In genomic region chr6:33313709-33314514, GRCh38 we compare ENCODE assay signal across 1 cellular context.
A peak's percentile ranks its signal among the peaks of the same experiment; 100 is the strongest.
TF ChIP-seq lines count a peak whose summit lies in the region.

Gene TAPBP, minus strand, starts transcription at chr6:33314078. Its CDS starts 37 bp downstream, at chr6:33314041.

TF ChIP-seq in HepG2, 621 proteins besides CTCF, POLR2A, EP300 and RAD21 (continued from another document and continues in another):
- no peak for TF ChIP-seq ZBTB46 (CRISPR knock-in tag; IDR thresholded peaks at IDR 0.05; ENCODE audit: borderline replicate concordance)
- no peak for TF ChIP-seq RFX5 (IDR thresholded peaks at IDR 0.05; ENCODE audit: low read depth, low read length)
- peak; percentile 78 for TF ChIP-seq RBFOX2 (IDR thresholded peaks at IDR 0.05; ENCODE audit: low read depth, low read length)
- no peak for TF ChIP-seq ZBTB49 (CRISPR knock-in tag; IDR thresholded peaks at IDR 0.05; ENCODE audit: borderline replicate concordance)
- 0 out of 2 replicates have a peak, but pooled peaks have one; percentile 42 for TF ChIP-seq ZFP90 (CRISPR knock-in tag; IDR thresholded peaks at IDR 0.05; ENCODE audit: borderline replicate concordance)
- TF ChIP-seq ZNF576 (CRISPR knock-in tag; IDR thresholded peaks at IDR 0.05): no peak
- no peak for TF ChIP-seq ZUFSP (CRISPR knock-in tag; IDR thresholded peaks at IDR 0.05; ENCODE audit: borderline replicate concordance)
- 0 out of 2 replicates have a peak, but pooled peaks have one; percentile 16 for TF ChIP-seq FOXC1 (CRISPR knock-in tag; IDR thresholded peaks at IDR 0.05; ENCODE audit: borderline replicate concordance)
- 0 out of 2 replicates have a peak, but pooled peaks have one; percentile 63 for TF ChIP-seq WIZ (CRISPR knock-in tag; IDR thresholded peaks at IDR 0.05)
- no peak for TF ChIP-seq POGZ (CRISPR knock-in tag; IDR thresholded peaks at IDR 0.05)
- peak; percentile 81 for TF ChIP-seq NRL (CRISPR knock-in tag; IDR thresholded peaks at IDR 0.05; ENCODE audit: borderline replicate concordance)
- no peak for TF ChIP-seq ZNF30 (CRISPR knock-in tag; IDR thresholded peaks at IDR 0.05)
- no peak for TF ChIP-seq PRPF4 (IDR thresholded peaks at IDR 0.05; ENCODE audit: low read depth, low read length, poor library complexity, severe bottlenecking)
- TF ChIP-seq POLR2AphosphoS5 (IDR thresholded peaks at IDR 0.05; ENCODE audit: low read depth, low read length): peak; percentile 50; the same call in 1 of the 2 replicates
- peak; percentile 44 for TF ChIP-seq IKZF5 (CRISPR knock-in tag; IDR thresholded peaks at IDR 0.05)
- TF ChIP-seq STAT6 (CRISPR knock-in tag; IDR thresholded peaks at IDR 0.05; ENCODE audit: borderline replicate concordance): 0 out of 2 replicates have a peak, but pooled peaks have one; percentile 14
- TF ChIP-seq MXI1 (IDR thresholded peaks at IDR 0.05; ENCODE audit: borderline replicate concordance, low read depth, low read length): peak; percentile 39; the same call in 1 of the 3 replicates
- 0 out of 2 replicates have a peak, but pooled peaks have one; percentile 44 for TF ChIP-seq HINFP (CRISPR knock-in tag; IDR thresholded peaks at IDR 0.05; ENCODE audit: low read depth)
- 0 out of 2 replicates have a peak, but pooled peaks have one; percentile 4 for TF ChIP-seq ZNF12 (CRISPR knock-in tag; IDR thresholded peaks at IDR 0.05)
- no peak for TF ChIP-seq ZNF562 (CRISPR knock-in tag; IDR thresholded peaks at IDR 0.05; ENCODE audit: borderline replicate concordance)
- peak; percentile 21; the same call in 1 of the 2 replicates for TF ChIP-seq CAMTA2 (CRISPR knock-in tag; IDR thresholded peaks at IDR 0.05; ENCODE audit: borderline replicate concordance)
- no peak for TF ChIP-seq AKNA (CRISPR knock-in tag; IDR thresholded peaks at IDR 0.05; ENCODE audit: borderline replicate concordance)
- TF ChIP-seq ZNF276 (CRISPR knock-in tag; IDR thresholded peaks at IDR 0.05; ENCODE audit: low read depth): no peak; the same call in 1 of the 2 replicates
- peak; percentile 87 for TF ChIP-seq ZFY (CRISPR knock-in tag; IDR thresholded peaks at IDR 0.05)
- peak; percentile 48; the same call in 1 of the 2 replicates for TF ChIP-seq NCOA2 (CRISPR knock-in tag; IDR thresholded peaks at IDR 0.05)
- peak; percentile 76; the same call in 1 of the 2 replicates for TF ChIP-seq ZFYVE20 (CRISPR knock-in tag; IDR thresholded peaks at IDR 0.05; ENCODE audit: borderline replicate concordance, low read depth)
- peak; percentile 76; the same call in 1 of the 2 replicates for TF ChIP-seq POLR2G (IDR thresholded peaks at IDR 0.05; ENCODE audit: low read depth, low read length)
